13 cellular contexts compared by ENCODE assay signal in genomic region chr2:43233218-43234212, GRCh38. TPM values are rescaled to one million over a fixed set of nuclear protein-coding genes. Genes with fewer than 3 reads are reported as not detected.
DNase-seq lines count a peak whose midpoint lies in the region; ATAC-seq, FAIRE-seq and TF ChIP-seq lines count a peak whose summit lies in the region.
"Had no signal": no experiment of that assay in that cellular context is flagged by ENCODE, and none has a peak within 500 bp of the region (broad histone marks: within the 10 kb centered on the region; RNA-seq: fewer than 3 reads in every experiment).

No MANE protein-coding gene starts in this region.

- H3K4me2 ChIP-seq in BLaER1: peak overlapping the region; percentile 59

- H4K20me1 ChIP-seq in BLaER1: no peaks in the 10 kb centered on the region

- H3K4me1 ChIP-seq in BLaER1 (peaks cover 39% of the 10 kb centered on the region), lower lobe of right lung (peaks cover 25% of the 10 kb centered on the region)
- H3K4me1 ChIP-seq: SJCRH30 had no signal

- H3K9ac ChIP-seq in BLaER1: no peak overlapping the region

- intact Hi-C loops in lower lobe of right lung (cut with DNase I): no loop called here

- no peak for TF ChIP-seq POLR2A in GM12891 (IDR thresholded peaks at IDR 0.05; ENCODE audit: low read depth, low read length)

- H3K27me3 ChIP-seq in BLaER1: no peaks in the 10 kb centered on the region
- H3K27me3 ChIP-seq in lower lobe of right lung (ENCODE audit: low read depth): no peaks in the 10 kb centered on the region
- H3K27me3 ChIP-seq: ascending aorta, SJCRH30 had no signal

- peak; percentile 9 to 51 for ATAC-seq in lower lobe of right lung
- ATAC-seq: activated T-cell treated with anti-CD3 and anti-CD28 coated beads, Interleukin-2, amount 50 U/mL, for 72 hours; WTC11 had no signal

- no peaks in the 10 kb centered on the region for H3K9me3 ChIP-seq in BLaER1
- no peaks in the 10 kb centered on the region for H3K9me3 ChIP-seq in lower lobe of right lung
- H3K9me3 ChIP-seq: ascending aorta, SJCRH30 had no signal

- H3K4me3 ChIP-seq in BLaER1 (no peak overlapping the region), lower lobe of right lung (no peak overlapping the region)
- H3K4me3 ChIP-seq: ascending aorta, SJCRH30 had no signal

- DNase-seq in GM12891 (ENCODE audit: insufficient read length, low spot score): no peak
- DNase-seq in OCI-M1 (lab: John Stamatoyannopoulos, UW): peak; percentile 35
- no peak for DNase-seq in lower lobe of right lung
- no peak for DNase-seq in NCI-H748 (lab: John Stamatoyannopoulos, UW; ENCODE audit: unreplicated experiment)
- no peak for DNase-seq in activated gamma-delta T cell treated with Interleukin-2 at 50 U/mL for 16 hours
- DNase-seq in NCI-H1048 (lab: John Stamatoyannopoulos, UW): no peak
- no peak for DNase-seq in T1000 (lab: John Stamatoyannopoulos, UW)
- DNase-seq: activated T-cell treated with anti-CD3 and anti-CD28 coated beads, Interleukin-2, amount 50 U/mL, for 72 hours; NCI-H226; SJCRH30 had no signal

- H3K27ac ChIP-seq in BLaER1 (0 out of 2 replicates have a peak overlapping the region, but pooled peaks have one; percentile 0), lower lobe of right lung (peak overlapping the region; percentile 39)
- H3K27ac ChIP-seq: ascending aorta, SJCRH30 had no signal

- no peak for FAIRE-seq in GM12891 (lab: Jason Lieb, UNC)

- no peak for TF ChIP-seq CTCF in lower lobe of right lung (IDR thresholded peaks at IDR 0.05)

- H3K36me3 ChIP-seq in BLaER1 (peaks cover 36% of the 10 kb centered on the region), lower lobe of right lung (peaks cover 18% of the 10 kb centered on the region)

TF ChIP-seq in GM12891, 5 proteins besides CTCF, POLR2A, EP300 and RAD21:
- TF ChIP-seq TAF1 (IDR thresholded peaks at IDR 0.05; ENCODE audit: low read depth, low read length) (no peak), POLR2AphosphoS5 (IDR thresholded peaks at IDR 0.05; ENCODE audit: low read depth, low read length) (no peak), SPI1 (IDR thresholded peaks at IDR 0.05; ENCODE audit: low read depth, low read length) (peak; percentile 51; the same call in 1 of the 2 replicates)

RNA-seq across cellular contexts. Expression of gene ZFP36L2, which starts 7.1 kb away (rescaled TPM):
- polyA plus RNA-seq in GM12891 (2012; ENCODE audit: low read depth, missing spikeins): 16.6 TPM
- total RNA-seq in lower lobe of right lung: 136 TPM
